Comparison of ENCODE assay signal across 13 cellular contexts in genomic region chr13:21234537-21234936, GRCh38. TPM values are rescaled to one million over a fixed set of nuclear protein-coding genes. Genes with fewer than 3 reads are reported as not detected.
DNase-seq lines count a peak whose midpoint lies in the region; ATAC-seq and TF ChIP-seq lines count a peak whose summit lies in the region.
"Had no signal": no experiment of that assay in that cellular context is flagged by ENCODE, and none has a peak within 500 bp of the region (broad histone marks: within the 10 kb centered on the region; RNA-seq: fewer than 3 reads in every experiment).

No MANE protein-coding gene starts in this region.

- H3K9me3 Mint-ChIP-seq in Caco-2 (ENCODE audit: unreplicated experiment): no peaks in the 10 kb centered on the region
- peaks cover 5% of the 10 kb centered on the region for H3K9me3 Mint-ChIP-seq in nephron progenitor cell

- H3K4me3 ChIP-seq in Caco-2 (ENCODE audit: low read depth, low read length): no peak overlapping the region
- no peak overlapping the region for H3K4me3 ChIP-seq in HAP-1
- H3K4me3 ChIP-seq: GM12878, right atrium auricular region had no signal

- DNase-seq in Caco-2: peak; percentile 51 to 67
- peak; percentile 74 to 85 for DNase-seq in HAP-1 (ENCODE audit: low spot score in 2 of 2)
- peak; percentile 12 for DNase-seq in amniotic epithelial cell (ENCODE audit: low read depth)
- DNase-seq in nephron progenitor cell: peak; percentile 62
- DNase-seq in RPMI8226: no peak
- DNase-seq: activated effector memory CD4-positive, alpha-beta T cell treated with anti-CD3 and anti-CD28 coated beads, Interleukin-2, amount 50 U/mL, for 16 hours; H9; NCI-H2029; T-helper 1 cell had no signal

- intact Hi-C loops in Caco-2 (cut with micrococcal nuclease; ENCODE audit: unreplicated experiment): no loop called here

- H3K4me3 Mint-ChIP-seq in Caco-2 (ENCODE audit: unreplicated experiment) (no peak overlapping the region), nephron progenitor cell (no peak overlapping the region)
- H3K4me3 Mint-ChIP-seq: H9 had no signal

- H3K4me1 Mint-ChIP-seq in Caco-2 (ENCODE audit: low read depth, unreplicated experiment) (no peaks in the 10 kb centered on the region), nephron progenitor cell (peaks cover 45% of the 10 kb centered on the region)

- no peak for TF ChIP-seq CTCF in Caco-2 (IDR thresholded peaks at IDR 0.05; ENCODE audit: insufficient read depth in 1 of 2, low read depth in 1 of 2, low read length in 1 of 2, severe bottlenecking in 1 of 2, unreplicated experiment in 1 of 2)
- TF ChIP-seq CTCF in nephron progenitor cell (IDR thresholded peaks at IDR 0.05): no peak

- H3K36me3 ChIP-seq in Caco-2 (ENCODE audit: control insufficient read depth, insufficient read depth, low read length): no peaks in the 10 kb centered on the region
- H3K36me3 ChIP-seq in HAP-1 (replicated peaks): no peaks in the 10 kb centered on the region
- H3K36me3 ChIP-seq: right atrium auricular region had no signal

- no peaks in the 10 kb centered on the region for H3K27me3 ChIP-seq in Caco-2 (replicated peaks; ENCODE audit: control insufficient read depth, insufficient read depth, low read length)
- no peaks in the 10 kb centered on the region for H3K27me3 ChIP-seq in HAP-1 (ENCODE audit: low read depth)
- H3K27me3 ChIP-seq: right atrium auricular region had no signal

- POLR2A ChIA-PET in Caco-2 (lab: Charles Lee): interaction anchor here (0.5 kb wide), 1 partner anchor 42 kb away, joined by 3 read pairs; no protein-coding TSS in a partner anchor

- no TSS peak for BruUV-seq in Caco-2 (replicated peaks; lab: Mats Ljungman, UMichigan)

- ATAC-seq in GM19035 (IDR thresholded peaks at IDR 0.05; ENCODE audit: unreplicated experiment) (no peak), HG03520 (IDR thresholded peaks at IDR 0.05; ENCODE audit: unreplicated experiment) (no peak)
- ATAC-seq: GM12878 had no signal

- no peak overlapping the region for H3K27ac Mint-ChIP-seq in Caco-2 (ENCODE audit: unreplicated experiment)
- H3K27ac Mint-ChIP-seq in nephron progenitor cell: no peak overlapping the region

- H3K4me1 ChIP-seq in Caco-2 (no peaks in the 10 kb centered on the region), HAP-1 (no peaks in the 10 kb centered on the region)
- H3K4me1 ChIP-seq: right atrium auricular region had no signal

- H3K9me3 ChIP-seq in Caco-2 (no peaks in the 10 kb centered on the region), HAP-1 (no peaks in the 10 kb centered on the region)
- H3K9me3 ChIP-seq: right atrium auricular region had no signal

- CTCF ChIA-PET in Caco-2 (lab: Charles Lee): interaction anchor here (0.6 kb wide), 1 partner anchor 41 kb away, joined by 3 read pairs; no protein-coding TSS in a partner anchor

- H3K27me3 Mint-ChIP-seq in Caco-2 (ENCODE audit: insufficient read depth, unreplicated experiment) (peaks cover 3% of the 10 kb centered on the region), nephron progenitor cell (ENCODE audit: low read depth, poor library complexity) (peaks cover 4% of the 10 kb centered on the region)

- in situ Hi-C loops in HAP-1 (cut with MboI; ENCODE audit: low sequenced_read_pairs): no loop called here

- H3K36me3 Mint-ChIP-seq in Caco-2 (ENCODE audit: insufficient read depth, unreplicated experiment): no peaks in the 10 kb centered on the region
- no peaks in the 10 kb centered on the region for H3K36me3 Mint-ChIP-seq in nephron progenitor cell (ENCODE audit: low read depth)

RNA-seq across cellular contexts. Expression of gene MRPL57, which starts 58.1 kb away (rescaled TPM):
- total RNA-seq in Caco-2 (2022): 32.8 and 33.9 TPM in 2 replicates

RNA-seq across cellular contexts. Expression of gene SKA3, which starts 58.2 kb away (rescaled TPM):
- total RNA-seq in Caco-2 (2022): 33.3 and 37.5 TPM in 2 replicates
